In the genomic region with DNA sequence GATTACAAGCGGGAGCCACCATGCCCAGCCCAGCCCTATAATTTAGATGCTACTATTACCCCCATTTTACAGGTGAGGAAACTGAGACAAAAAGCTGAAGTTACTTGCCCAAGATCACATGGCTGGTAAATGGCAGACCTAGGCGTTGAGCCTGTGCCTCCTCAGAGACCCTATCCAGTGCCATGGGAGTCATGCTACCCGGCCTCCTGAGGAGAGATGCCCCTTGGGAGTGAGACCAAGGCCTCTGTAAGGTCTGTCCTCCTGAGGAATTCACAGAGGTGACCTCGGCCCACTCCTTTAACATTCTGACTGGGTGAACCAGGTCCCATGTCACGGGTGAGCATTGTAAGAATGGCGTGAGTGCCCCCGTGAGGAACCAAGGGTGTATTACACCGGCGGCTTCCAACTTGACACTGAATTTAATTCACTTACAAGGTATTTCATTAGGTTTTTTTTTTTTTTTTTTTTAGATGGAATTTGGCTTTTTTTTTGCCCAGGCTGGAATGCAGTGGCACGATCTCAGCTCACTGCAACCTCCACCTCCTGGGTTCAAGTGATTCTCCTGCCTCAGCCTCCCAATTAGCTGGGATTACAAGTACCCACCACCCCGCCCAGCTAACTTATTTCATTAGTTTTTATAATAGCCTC, we compare ENCODE assay signal across 8 cellular contexts.
DNase-seq lines count a peak whose midpoint lies in the region; ATAC-seq, FAIRE-seq and TF ChIP-seq lines count a peak whose summit lies in the region.

No MANE protein-coding gene starts in this region.

- H3K9me3 ChIP-seq in WERI-Rb-1 (ENCODE audit: severe bottlenecking) (peaks cover 5% of the 10 kb centered on the region), breast epithelium (peaks cover 9% of the 10 kb centered on the region in 2 donors), keratinocyte (ENCODE audit: control insufficient read depth, low read depth, low read length) (peaks cover 5% of the 10 kb centered on the region)

- TF ChIP-seq POLR2A in breast epithelium (IDR thresholded peaks at IDR 0.05), result no peak

- no peaks in the 10 kb centered on the region for H4K20me1 ChIP-seq in keratinocyte (ENCODE audit: control insufficient read depth, extremely low read depth, insufficient read depth, low read length)

- H3K9me1 ChIP-seq in keratinocyte (ENCODE audit: control insufficient read depth, extremely low read depth, insufficient read depth, low read length), result no peaks in the 10 kb centered on the region

- no peaks in the 10 kb centered on the region for H3K79me2 ChIP-seq in keratinocyte (ENCODE audit: control insufficient read depth, insufficient read depth, low read length)

- H3K9ac ChIP-seq in keratinocyte (ENCODE audit: control insufficient read depth, extremely low read depth, insufficient read depth, low read length), result no peak overlapping the region

- dilution Hi-C loops in keratinocyte (cut with MboI; ENCODE audit: extremely low pct_ligation_motif_present, low sequenced_read_pairs), result no loop called here

- no peak overlapping the region for H2AFZ ChIP-seq in keratinocyte (ENCODE audit: control insufficient read depth, low read length)

- H3K4me1 ChIP-seq in breast epithelium, result no peaks in the 10 kb centered on the region
- H3K4me1 ChIP-seq in keratinocyte (ENCODE audit: control insufficient read depth, extremely low read depth, insufficient read depth, low read length), result no peaks in the 10 kb centered on the region

- no peak overlapping the region for H3K4me2 ChIP-seq in keratinocyte (ENCODE audit: control insufficient read depth, extremely low read depth, insufficient read depth, low read depth, low read length)

- H3K36me3 ChIP-seq in WERI-Rb-1 (peaks cover 31% of the 10 kb centered on the region), breast epithelium (peaks cover 11% of the 10 kb centered on the region), keratinocyte (ENCODE audit: control insufficient read depth in 2 of 2, extremely low read depth in 1 of 2, insufficient read depth in 2 of 2, low read length in 2 of 2) (peaks cover 31% of the 10 kb centered on the region in 2 experiments)

- H3K4me3 ChIP-seq in WERI-Rb-1 (ENCODE audit: low read depth, low read length) (no peak overlapping the region), breast epithelium (no peak overlapping the region), keratinocyte (ENCODE audit: control insufficient read depth in 2 of 3, extremely low read depth in 1 of 3, insufficient read depth in 2 of 3, low read depth in 1 of 3, low read length in 3 of 3) (no peak overlapping the region)

- ATAC-seq in HG02798 (IDR thresholded peaks at IDR 0.05; ENCODE audit: poor library complexity, unreplicated experiment), result no peak

- FAIRE-seq in keratinocyte (lab: Jason Lieb, UNC), result peak; percentile 36

- peak; percentile 65 for DNase-seq in NCI-H2029 (lab: John Stamatoyannopoulos, UW)
- no peak for DNase-seq in NCI-H2029 treated with DMSO at 0.1 percent for 48 hours (lab: John Stamatoyannopoulos, UW)
- DNase-seq in NAMALWA (ENCODE audit: low spot score), result peak; percentile 83
- peak; percentile 69 for DNase-seq in WERI-Rb-1
- peak in 1 of 2 donors; percentile 62 for DNase-seq in breast epithelium (ENCODE audit: low spot score in 2 of 2)
- no peak for DNase-seq in keratinocyte (ENCODE audit: low read depth, low spot score)
- peak; percentile 23 to 39 (median 33) for DNase-seq in stimulated activated CD4-positive, alpha-beta T cell treated with anti-CD3 and anti-CD28 coated beads, Interleukin-1b, Interleukin-23, amount 100 ng/mL, for 24 hours (ENCODE audit: low read depth in 4 of 4, low spot score in 1 of 4)

- peak; percentile 68 for TF ChIP-seq CTCF in WERI-Rb-1 (IDR thresholded peaks at IDR 0.05; ENCODE audit: low read depth, low read length)
- peak; percentile 81 to 94 (median 83) for TF ChIP-seq CTCF in breast epithelium (IDR thresholded peaks at IDR 0.05)
- TF ChIP-seq CTCF in keratinocyte (optimal IDR thresholded peaks at IDR 0.05 in 1 of 3, IDR thresholded peaks at IDR 0.05 in 1 of 3, conservative IDR thresholded peaks at IDR 0.05 in 1 of 3; ENCODE audit: extremely low read depth in 1 of 3, insufficient read depth in 2 of 3, low read length in 3 of 3), result peak; percentile 69 to 81 (median 81)

- H3K27me3 ChIP-seq in WERI-Rb-1 (ENCODE audit: insufficient read depth, low read depth, severe bottlenecking), result no peaks in the 10 kb centered on the region
- H3K27me3 ChIP-seq in breast epithelium, result no peaks in the 10 kb centered on the region
- H3K27me3 ChIP-seq in keratinocyte (ENCODE audit: control insufficient read depth, extremely low read depth, insufficient read depth, low read length), result no peaks in the 10 kb centered on the region

- H3K27ac ChIP-seq in WERI-Rb-1, result no peak overlapping the region
- no peak overlapping the region for H3K27ac ChIP-seq in breast epithelium
- H3K27ac ChIP-seq in keratinocyte (ENCODE audit: control insufficient read depth, insufficient read depth, low read length), result no peak overlapping the region

- intact Hi-C loops in breast epithelium (cut with DNase I; ENCODE audit: low total_unique reads), result no loop called here

Comparison
In these comparisons a context has a peak if more than half of its experiments do, and no peak if none do; other contexts are left out.
1. DNase-seq: peak in NCI-H2029 (single experiment), NAMALWA (single experiment), WERI-Rb-1 (single experiment) and stimulated activated CD4-positive, alpha-beta T cell treated with anti-CD3 and anti-CD28 coated beads, Interleukin-1b, Interleukin-23, amount 100 ng/mL, for 24 hours (4 of 4); none in NCI-H2029 treated with DMSO at 0.1 percent for 48 hours (single experiment) and keratinocyte (single experiment).
2. Peak in every context shown above with its lines, with median percentiles within 50 percentile points of each other: CTCF ChIP-seq.